In the genomic region with DNA sequence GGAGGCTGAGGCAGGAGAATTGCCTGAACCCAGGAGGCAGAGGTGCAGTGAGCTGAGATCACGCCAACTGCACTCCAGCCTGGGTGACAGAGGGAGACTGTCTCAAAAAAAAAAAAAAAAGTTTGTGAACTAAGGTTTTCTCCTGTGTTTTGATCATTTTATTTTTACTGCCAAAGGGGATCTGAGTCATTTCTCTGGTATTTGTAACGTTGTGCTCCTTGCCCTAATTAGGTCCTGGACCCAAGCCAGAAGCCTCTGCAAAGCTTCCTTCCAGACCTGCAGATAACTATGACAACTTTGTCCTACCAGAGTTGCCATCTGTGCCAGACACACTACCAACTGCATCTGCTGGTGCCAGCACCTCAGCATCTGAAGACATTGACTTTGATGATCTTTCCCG, we compare ENCODE assay signal across 9 cellular contexts. TPM values are rescaled to one million over a fixed set of nuclear protein-coding genes. Genes with fewer than 3 reads are reported as not detected.
DNase-seq lines count a peak whose midpoint lies in the region; ATAC-seq and TF ChIP-seq lines count a peak whose summit lies in the region.
"Had no signal": no experiment of that assay in that cellular context is flagged by ENCODE, and none has a peak within 500 bp of the region (broad histone marks: within the 10 kb centered on the region; RNA-seq: fewer than 3 reads in every experiment).

No MANE protein-coding gene starts in this region.

- peaks cover 44% of the 10 kb centered on the region for H3K4me1 Mint-ChIP-seq in mesothelial cell of epicardium
- H3K4me1 Mint-ChIP-seq in neural progenitor cell: no peaks in the 10 kb centered on the region
- peaks cover 0 to 21% (median 6%) of the 10 kb centered on the region in 4 donors for H3K4me1 Mint-ChIP-seq in CD4-positive, alpha-beta memory T cell

- H3K79me2 ChIP-seq in neural progenitor cell (ENCODE audit: low read depth): peaks cover 47% of the 10 kb centered on the region

- H3K4me2 ChIP-seq in neural progenitor cell: no peak overlapping the region

- H3K36me3 Mint-ChIP-seq in mesothelial cell of epicardium (peaks cover 37% of the 10 kb centered on the region), neural progenitor cell (peaks cover 39% of the 10 kb centered on the region)
- peaks cover 55 to 77% of the 10 kb centered on the region in 2 donors for H3K36me3 Mint-ChIP-seq in CD4-positive, alpha-beta memory T cell

- no peaks in the 10 kb centered on the region for H3K9me3 Mint-ChIP-seq in mesothelial cell of epicardium
- no peaks in the 10 kb centered on the region for H3K9me3 Mint-ChIP-seq in neural progenitor cell
- no peaks in the 10 kb centered on the region for H3K9me3 Mint-ChIP-seq in CD4-positive, alpha-beta memory T cell

- H3K4me1 ChIP-seq in neural progenitor cell: no peaks in the 10 kb centered on the region
- H3K4me1 ChIP-seq in CD4-positive, alpha-beta memory T cell (ENCODE audit: insufficient read depth, low read length): no peaks in the 10 kb centered on the region

- intact Hi-C loops in CD4-positive, alpha-beta memory T cell (cut with micrococcal nuclease): no loop called here

- H3K4me3 Mint-ChIP-seq in mesothelial cell of epicardium (peak overlapping the region; percentile 5), neural progenitor cell (no peak overlapping the region)
- no peak overlapping the region for H3K4me3 Mint-ChIP-seq in CD4-positive, alpha-beta memory T cell

- peaks cover 75% of the 10 kb centered on the region for H4K20me1 ChIP-seq in neural progenitor cell (ENCODE audit: low read depth)

- H3K27ac ChIP-seq in coronary artery (peak overlapping the region; percentile 44 to 82), neural progenitor cell (no peak overlapping the region)
- H3K27ac ChIP-seq in CD4-positive, alpha-beta memory T cell (ENCODE audit: low read depth, low read length): no peak overlapping the region

- peaks cover 14% of the 10 kb centered on the region for H3F3A ChIP-seq in neural progenitor cell (ENCODE audit: low read depth)

- H3K4me3 ChIP-seq in AG09309 (ENCODE audit: control insufficient read depth, low read depth, low read length) (no peak overlapping the region), coronary artery (peak overlapping the region; percentile 3), neural progenitor cell (no peak overlapping the region)
- no peak overlapping the region for H3K4me3 ChIP-seq in CD4-positive, alpha-beta memory T cell (ENCODE audit: low read length in 2 of 2)
- H3K4me3 ChIP-seq: GM12878 had no signal

- ATAC-seq in GM19035 (IDR thresholded peaks at IDR 0.05; ENCODE audit: unreplicated experiment) (no peak), GM19463 (IDR thresholded peaks at IDR 0.05; ENCODE audit: unreplicated experiment) (no peak)
- ATAC-seq: GM12878 had no signal

- H2AFZ ChIP-seq in neural progenitor cell (replicated peaks): no peak overlapping the region

- POLR2A ChIA-PET in CD4-positive, alpha-beta memory T cell (lab: Charles Lee; ENCODE audit: partially characterized antibody): no interaction called here

- H3K36me3 ChIP-seq in neural progenitor cell: peaks cover 14% of the 10 kb centered on the region
- H3K36me3 ChIP-seq in CD4-positive, alpha-beta memory T cell (ENCODE audit: insufficient read depth, low read length): peaks cover 58% of the 10 kb centered on the region

- H3K27me3 Mint-ChIP-seq in mesothelial cell of epicardium (ENCODE audit: low read depth) (no peaks in the 10 kb centered on the region), neural progenitor cell (ENCODE audit: insufficient read depth, low read depth) (peaks cover 3% of the 10 kb centered on the region)
- no peaks in the 10 kb centered on the region for H3K27me3 Mint-ChIP-seq in CD4-positive, alpha-beta memory T cell

- CTCF ChIA-PET in CD4-positive, alpha-beta memory T cell (lab: Charles Lee; ENCODE audit: partially characterized antibody): no interaction called here

- no peaks in the 10 kb centered on the region for H3K27me3 ChIP-seq in neural progenitor cell
- H3K27me3 ChIP-seq in CD4-positive, alpha-beta memory T cell (ENCODE audit: insufficient read depth, low read length): no peaks in the 10 kb centered on the region

- TF ChIP-seq CTCF in AG09309 (IDR thresholded peaks at IDR 0.05; ENCODE audit: control insufficient read depth, insufficient read depth, low read depth, low read length, missing control alignments) (no peak), coronary artery (IDR thresholded peaks at IDR 0.05) (no peak), mesothelial cell of epicardium (IDR thresholded peaks at IDR 0.05; ENCODE audit: unreplicated experiment) (no peak), neural progenitor cell (IDR thresholded peaks at IDR 0.05) (no peak)

- peak; percentile 73 for DNase-seq in AG09309 (ENCODE audit: low read depth)
- peak; percentile 99 for DNase-seq in M059J (ENCODE audit: low read depth)
- DNase-seq in coronary artery (ENCODE audit: low spot score): no peak
- peak; percentile 32 to 61 for DNase-seq in mesothelial cell of epicardium (ENCODE audit: low spot score in 2 of 2, unreplicated experiment in 2 of 2)
- no peak for DNase-seq in neural progenitor cell (ENCODE audit: low spot score)
- no peak for DNase-seq in CD4-positive, alpha-beta memory T cell

- no peaks in the 10 kb centered on the region for H3K9me3 ChIP-seq in neural progenitor cell (ENCODE audit: low read depth)
- H3K9me3 ChIP-seq in CD4-positive, alpha-beta memory T cell (ENCODE audit: control insufficient read depth in 1 of 2, low read length in 2 of 2): no peaks in the 10 kb centered on the region

- H3K27ac Mint-ChIP-seq in mesothelial cell of epicardium (peak overlapping the region; percentile 94), neural progenitor cell (no peak overlapping the region)
- peak overlapping the region in 3 of 7 donors; percentile 46 to 72 (median 69) for H3K27ac Mint-ChIP-seq in CD4-positive, alpha-beta memory T cell

- H3K9ac ChIP-seq in neural progenitor cell: no peak overlapping the region

RNA-seq across cellular contexts. Expression of a gene that starts 32.1 kb away (rescaled TPM):
- total RNA-seq in M059J (2014; rRNA removed; shearing (Covaris generic)): 233 and 241 TPM in 2 replicates
- total RNA-seq in mesothelial cell of epicardium: 307 to 309 TPM (median 309 TPM) in 3 replicates
- 376 and 400 TPM in 2 replicates for total RNA-seq in neural progenitor cell (ENCODE audit: low replicate concordance)
- total RNA-seq in CD4-positive, alpha-beta memory T cell: 100 to 1,000 TPM; 282 to 287 TPM
- 100 to 1,000 TPM; 180 to 181 TPM for polyA plus RNA-seq in CD4-positive, alpha-beta memory T cell

RNA-seq across cellular contexts. Expression of a gene that starts 43.4 kb away (rescaled TPM):
- total RNA-seq in M059J (2014; rRNA removed; shearing (Covaris generic)): 12.9 and 13.8 TPM in 2 replicates
- 25.2 to 28.8 TPM (median 27.1 TPM) in 3 replicates for total RNA-seq in mesothelial cell of epicardium
- total RNA-seq in neural progenitor cell (ENCODE audit: low replicate concordance): 10.3 and 23.6 TPM in 2 replicates
- 1 to 10 TPM; 8.0 to 9.7 TPM for total RNA-seq in CD4-positive, alpha-beta memory T cell
- 10 to 100 TPM in 1 of 2 donors, 1 to 10 TPM in 1; 9.7 to 10.4 TPM for polyA plus RNA-seq in CD4-positive, alpha-beta memory T cell

Comparison
In these comparisons a context has a peak if more than half of its experiments do, and no peak if none do; other contexts are left out.
1. DNase-seq: peak in AG09309 (single experiment), M059J (single experiment) and mesothelial cell of epicardium (2 of 2); none in coronary artery (single experiment), neural progenitor cell (single experiment) and CD4-positive, alpha-beta memory T cell (0 of 5).
2. H3K27ac ChIP-seq: peak in coronary artery (2 of 2); none in neural progenitor cell (single experiment) and CD4-positive, alpha-beta memory T cell (single experiment).